ENCODE assay signal across 9 cellular contexts in the genomic region with DNA sequence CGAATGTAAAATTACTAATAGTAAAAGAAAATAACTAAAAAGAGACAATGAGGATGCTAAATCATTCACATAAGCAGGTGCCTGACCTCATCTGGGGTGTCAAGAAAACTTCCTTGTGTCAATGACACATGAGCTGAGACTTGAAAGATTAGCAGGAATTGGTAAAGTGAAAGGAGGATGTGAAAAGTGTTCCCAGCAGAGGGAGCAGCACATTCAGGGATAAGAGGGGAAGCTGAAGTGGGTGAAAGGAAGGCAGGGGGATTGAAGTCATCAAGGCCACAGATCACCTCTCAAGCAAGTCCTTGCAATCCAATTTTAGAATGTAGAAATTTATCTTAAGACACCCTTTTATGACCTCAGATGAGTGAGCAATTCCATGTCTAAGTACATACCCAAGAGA.
DNase-seq lines count a peak whose midpoint lies in the region; ATAC-seq and TF ChIP-seq lines count a peak whose summit lies in the region.
"Had no signal": no experiment of that assay in that cellular context is flagged by ENCODE, and none has a peak within 500 bp of the region (broad histone marks: within the 10 kb centered on the region; RNA-seq: fewer than 3 reads in every experiment).

No MANE protein-coding gene starts in this region.

- no peaks in the 10 kb centered on the region for H3K36me3 ChIP-seq in SK-N-SH (replicated peaks in 1 of 2; ENCODE audit: control insufficient read depth in 1 of 2, insufficient read depth in 2 of 2, low read length in 1 of 2)
- H3K36me3 ChIP-seq in heart left ventricle, result no peaks in the 10 kb centered on the region
- H3K36me3 ChIP-seq in spleen, result no peaks in the 10 kb centered on the region

- H3K27ac ChIP-seq in SK-N-SH (ENCODE audit: low read depth in 2 of 2, low read length in 1 of 2), result no peak overlapping the region
- H3K27ac ChIP-seq in heart left ventricle, result no peak overlapping the region
- H3K27ac ChIP-seq in spleen, result no peak overlapping the region

- H3K9me3 ChIP-seq in SK-N-SH (no peaks in the 10 kb centered on the region), heart left ventricle (no peaks in the 10 kb centered on the region), spleen (no peaks in the 10 kb centered on the region)

- WGBS in SK-N-SH (ENCODE audit: low lambda C conversion rate), result 59% methylated on average over 1 of the region's 1 CpG
- 68 to 78% (median 72%) methylated on average over 1 of the region's 1 CpG for WGBS in heart left ventricle, 4 donors
- 62 to 87% (median 81%) methylated on average over 1 of the region's 1 CpG for WGBS in spleen, 5 donors

- H2AFZ ChIP-seq in SK-N-SH (ENCODE audit: low read depth), result no peak overlapping the region

- no peak overlapping the region for H3K4me2 ChIP-seq in SK-N-SH

- POLR2A ChIA-PET in HEK293T (lab: Yijun Ruan, JAX), result interaction anchor here (0.6 kb wide), 1 partner anchor 86 kb away, joined by 3 read pairs; no protein-coding TSS in a partner anchor
- POLR2A ChIA-PET in SK-N-SH (lab: Yijun Ruan, JAX), result no interaction called here

- TF ChIP-seq POLR2A in heart left ventricle (IDR thresholded peaks at IDR 0.05), result no peak
- no peak for TF ChIP-seq POLR2A in spleen (IDR thresholded peaks at IDR 0.05)

- CTCF ChIA-PET in HEK293T (lab: Yijun Ruan, JAX) (interaction anchor here (0.6 to 1.8 kb wide), 7 partner anchors 65 to 333 kb away, joined by 3 to 26 read pairs (median 3); no protein-coding TSS in a partner anchor), SK-N-SH (lab: Yijun Ruan, JAX) (interaction anchor here (0.6 to 8.0 kb wide), 17 partner anchors 9 to 1149 kb away, joined by 3 to 126 read pairs (median 4); no protein-coding TSS in a partner anchor)

- H3K79me2 ChIP-seq in SK-N-SH (ENCODE audit: insufficient read depth), result no peaks in the 10 kb centered on the region

- in situ Hi-C loops in ACHN (cut with HindIII; ENCODE audit: low pct_ligation_motif_present, low pct_unique_long_range_greater_than_20kb, low sequenced_read_pairs), result no loop called here

- no peak for TF ChIP-seq EP300 in SK-N-SH (IDR thresholded peaks at IDR 0.05; ENCODE audit: borderline replicate concordance in 1 of 2, low read depth in 1 of 2, low read length in 1 of 2)

- H3K4me3 ChIP-seq in SK-N-SH (ENCODE audit: low read depth in 2 of 2, low read length in 1 of 2), result no peak overlapping the region
- no peak overlapping the region for H3K4me3 ChIP-seq in heart left ventricle
- H3K4me3 ChIP-seq in spleen, result no peak overlapping the region
- H3K4me3 ChIP-seq: GM12878 had no signal

- intact Hi-C loops in heart left ventricle (cut with DNase I) (loop anchor here (1.0 to 10.0 kb wide), 4 partner anchors 86 to 140 kb away; no protein-coding TSS in a partner anchor), spleen (cut with DNase I; ENCODE audit: low total_unique reads) (no loop called here)

- no peaks in the 10 kb centered on the region for H3F3A ChIP-seq in SK-N-SH (replicated peaks; ENCODE audit: insufficient read depth)

- TF ChIP-seq RAD21 in SK-N-SH (IDR thresholded peaks at IDR 0.05; ENCODE audit: low read length), result peak; percentile 73

- H3K27me3 ChIP-seq in SK-N-SH (ENCODE audit: insufficient read depth) (no peaks in the 10 kb centered on the region), heart left ventricle (no peaks in the 10 kb centered on the region), spleen (replicated peaks in 1 of 7) (no peaks in the 10 kb centered on the region)

- TF ChIP-seq CTCF in SK-N-SH (IDR thresholded peaks at IDR 0.05), result peak; percentile 55
- TF ChIP-seq CTCF in heart left ventricle (IDR thresholded peaks at IDR 0.05), result peak in 10 of 12 donors; percentile 11 to 52 (median 36)
- TF ChIP-seq CTCF in spleen (IDR thresholded peaks at IDR 0.05 in 8 of 11, conservative IDR thresholded peaks at IDR 0.05 in 3 of 11), result peak in 6 of 11 experiments; percentile 9 to 24 (median 18)

- H3K4me1 ChIP-seq in SK-N-SH (ENCODE audit: control insufficient read depth in 1 of 2, insufficient read depth in 2 of 2, low read depth in 1 of 2, low read length in 1 of 2) (no peaks in the 10 kb centered on the region), heart left ventricle (no peaks in the 10 kb centered on the region), spleen (peaks cover 0 to 9% (median 0%) of the 10 kb centered on the region in 6 donors)

- peak in 1 of 4 donors; percentile 54 for ATAC-seq in heart left ventricle
- ATAC-seq in GM18517 (IDR thresholded peaks at IDR 0.05; ENCODE audit: unreplicated experiment), result no peak
- no peak for ATAC-seq in HG03442 (IDR thresholded peaks at IDR 0.05; ENCODE audit: unreplicated experiment)
- ATAC-seq in GM18867 (IDR thresholded peaks at IDR 0.05; ENCODE audit: unreplicated experiment), result no peak
- ATAC-seq: GM12878 had no signal

- peak; percentile 51 for DNase-seq in ACHN
- peak; percentile 40 for DNase-seq in HEK293T (ENCODE audit: extremely low spot score)
- peak; percentile 20 for DNase-seq in SK-N-SH
- DNase-seq in heart left ventricle, result peak in 1 of 5 donors; percentile 24
- DNase-seq in spleen, result no peak

- H4K20me1 ChIP-seq in SK-N-SH (ENCODE audit: insufficient read depth), result no peaks in the 10 kb centered on the region

- H3K9ac ChIP-seq in SK-N-SH, result no peak overlapping the region

- no peaks in the 10 kb centered on the region for H3K9me2 ChIP-seq in SK-N-SH

TF ChIP-seq in HEK293T, 16 proteins besides CTCF, POLR2A, EP300 and RAD21:
- TF ChIP-seq CTBP1 (IDR thresholded peaks at IDR 0.05; ENCODE audit: borderline replicate concordance) (no peak), FOXK2 (IDR thresholded peaks at IDR 0.05) (no peak), ELF4 (IDR thresholded peaks at IDR 0.05) (no peak), ARNT (IDR thresholded peaks at IDR 0.05) (no peak), FOXM1 (IDR thresholded peaks at IDR 0.05; ENCODE audit: borderline replicate concordance) (no peak), NFRKB (IDR thresholded peaks at IDR 0.05) (no peak), BHLHE40 (IDR thresholded peaks at IDR 0.05; ENCODE audit: borderline replicate concordance) (no peak), FOXA1 (IDR thresholded peaks at IDR 0.05) (no peak)
TF ChIP-seq in HEK293T: peak in this region for 0.

TF ChIP-seq in SK-N-SH, 30 proteins besides CTCF, POLR2A, EP300 and RAD21:
- TF ChIP-seq TEAD4 (IDR thresholded peaks at IDR 0.05; ENCODE audit: borderline replicate concordance, insufficient read depth), result no peak
- peak; percentile 73 for TF ChIP-seq SMC3 (IDR thresholded peaks at IDR 0.05; ENCODE audit: low read depth, low read length)
TF ChIP-seq in SK-N-SH: peak in this region for 1.
